In the genomic region with DNA sequence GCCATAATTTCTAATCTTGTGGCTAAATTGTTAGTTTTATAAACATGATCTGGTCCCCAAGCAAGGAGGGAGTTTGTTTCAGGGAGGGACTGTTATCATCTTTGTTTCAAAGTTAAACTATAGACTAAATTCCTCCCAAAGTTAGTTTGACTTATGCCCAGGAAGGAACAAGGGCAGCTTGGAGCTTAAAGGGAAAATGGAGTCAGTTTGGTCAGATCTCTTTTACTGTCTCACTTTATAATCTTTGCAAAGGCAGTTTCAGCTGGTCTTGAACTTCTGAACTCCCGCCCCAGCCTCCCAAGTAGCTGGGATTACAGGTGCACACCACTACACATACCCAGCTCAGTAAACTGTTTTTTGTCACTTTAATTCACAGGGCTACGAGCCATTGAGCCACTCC, we compare ENCODE assay signal across 15 cellular contexts.
DNase-seq lines count a peak whose midpoint lies in the region; ATAC-seq and TF ChIP-seq lines count a peak whose summit lies in the region.
"Had no signal": no experiment of that assay in that cellular context is flagged by ENCODE, and none has a peak within 500 bp of the region (broad histone marks: within the 10 kb centered on the region; RNA-seq: fewer than 3 reads in every experiment).

No MANE protein-coding gene starts in this region.

- TF ChIP-seq POLR2A in esophagus squamous epithelium (IDR thresholded peaks at IDR 0.05) = no peak

- H3K27me3 Mint-ChIP-seq in MCF 10A (ENCODE audit: insufficient read depth, unreplicated experiment) = peaks cover 42% of the 10 kb centered on the region
- H3K27me3 Mint-ChIP-seq in T-helper 2 cell treated with Interferon-gamma antibody and Interleukin-4, amounts not matched to agents 5 μg/mL and 100 μg/mL, for 36 hours (ENCODE audit: low read depth) = no peaks in the 10 kb centered on the region
- peaks cover 0 to 8% (median 0%) of the 10 kb centered on the region in 3 donors for H3K27me3 Mint-ChIP-seq in CD14-positive monocyte (ENCODE audit: low read depth in 3 of 3)
- H3K27me3 Mint-ChIP-seq: CD4-positive, CD25-positive, alpha-beta regulatory T cell had no signal

- H3K9me3 Mint-ChIP-seq in MCF 10A (ENCODE audit: unreplicated experiment) (peaks cover 5% of the 10 kb centered on the region), CD14-positive monocyte (peaks cover 0 to 10% (median 2%) of the 10 kb centered on the region in 7 donors)
- H3K9me3 Mint-ChIP-seq in T-helper 2 cell treated with Interferon-gamma antibody and Interleukin-4, amounts not matched to agents 5 μg/mL and 100 μg/mL, for 36 hours = peaks cover 3% of the 10 kb centered on the region

- peaks cover 42% of the 10 kb centered on the region for H3K4me1 ChIP-seq in mammary epithelial cell (ENCODE audit: insufficient read depth, low read length)
- H3K4me1 ChIP-seq in Panc1 (ENCODE audit: control insufficient read depth, insufficient read depth, low read length) = peaks cover 14% of the 10 kb centered on the region
- peaks cover 0 to 41% (median 0%) of the 10 kb centered on the region in 3 donors for H3K4me1 ChIP-seq in esophagus squamous epithelium
- H3K4me1 ChIP-seq: BLaER1 treated with 17β-estradiol and CSF1 and Interleukin-3, amounts not matched to agents 10 nM and 100 nM had no signal

- POLR2A ChIA-PET in MCF 10A (lab: Yijun Ruan, JAX) (interaction anchor here (0.7 to 0.8 kb wide), 2 partner anchors 75 to 505 kb away, joined by 3 read pairs; no protein-coding TSS in a partner anchor), Panc1 (lab: Charles Lee) (no interaction called here)

- H3K4me2 ChIP-seq in mammary epithelial cell (ENCODE audit: insufficient read depth, low read depth, low read length) = no peak overlapping the region
- H3K4me2 ChIP-seq: BLaER1 treated with 17β-estradiol and CSF1 and Interleukin-3, amounts not matched to agents 10 nM and 100 nM had no signal

- in situ Hi-C loops in mammary epithelial cell (cut with MboI; ENCODE audit: low sequenced_read_pairs in 2 of 2) = no loop called here
- in situ Hi-C loops in Panc1 (cut with HindIII; ENCODE audit: low pct_unique_long_range_greater_than_20kb, low sequenced_read_pairs) = no loop called here

- peaks cover 6% of the 10 kb centered on the region for H3K36me3 Mint-ChIP-seq in MCF 10A (ENCODE audit: insufficient read depth, unreplicated experiment)
- H3K36me3 Mint-ChIP-seq in T-helper 2 cell treated with Interferon-gamma antibody and Interleukin-4, amounts not matched to agents 5 μg/mL and 100 μg/mL, for 36 hours (ENCODE audit: low read depth) = peaks cover 3% of the 10 kb centered on the region
- H3K36me3 Mint-ChIP-seq in CD14-positive monocyte = no peaks in the 10 kb centered on the region
- H3K36me3 Mint-ChIP-seq: CD4-positive, CD25-positive, alpha-beta regulatory T cell; CD8-positive, alpha-beta memory T cell had no signal

- DNase-seq in MCF 10A (ENCODE audit: unreplicated experiment) (no peak), mammary epithelial cell (no peak), Panc1 (ENCODE audit: low read depth, low spot score) (no peak), esophagus squamous epithelium (lab: John Stamatoyannopoulos, UW) (no peak), NCI-H1105 treated with DMSO at 0.1 percent for 48 hours (lab: John Stamatoyannopoulos, UW) (no peak), CD14-positive monocyte (ENCODE audit: low spot score) (no peak)
- DNase-seq in T-helper 2 cell treated with Interferon-gamma antibody and Interleukin-4, amounts not matched to agents 5 μg/mL and 100 μg/mL, for 36 hours (ENCODE audit: low spot score) = no peak
- DNase-seq: 8988T; CD4-positive, CD25-positive, alpha-beta regulatory T cell; CD8-positive, alpha-beta memory T cell; COR-L47; H9 had no signal

- no peaks in the 10 kb centered on the region for H3K27me3 ChIP-seq in mammary epithelial cell (ENCODE audit: insufficient read depth, low read length)
- no peaks in the 10 kb centered on the region for H3K27me3 ChIP-seq in Panc1 (ENCODE audit: control insufficient read depth, insufficient read depth, low read length)
- no peaks in the 10 kb centered on the region for H3K27me3 ChIP-seq in esophagus squamous epithelium
- H3K27me3 ChIP-seq: BLaER1 treated with 17β-estradiol and CSF1 and Interleukin-3, amounts not matched to agents 10 nM and 100 nM had no signal

- no TSS peak for BruUV-seq in MCF 10A (replicated peaks; lab: Mats Ljungman, UMichigan)
- no TSS peak for BruUV-seq in mammary epithelial cell (replicated peaks; lab: Mats Ljungman, UMichigan)
- no TSS peak for BruUV-seq in Panc1 (replicated peaks; lab: Mats Ljungman, UMichigan)

- H3K9me3 ChIP-seq in mammary epithelial cell (replicated peaks; ENCODE audit: insufficient read depth, low read length) (no peaks in the 10 kb centered on the region), Panc1 (ENCODE audit: control insufficient read depth, insufficient read depth, low read depth, low read length) (no peaks in the 10 kb centered on the region), esophagus squamous epithelium (no peaks in the 10 kb centered on the region)

- H3K4me3 Mint-ChIP-seq in MCF 10A (ENCODE audit: unreplicated experiment) (no peak overlapping the region), CD14-positive monocyte (no peak overlapping the region)
- no peak overlapping the region for H3K4me3 Mint-ChIP-seq in T-helper 2 cell treated with Interferon-gamma antibody and Interleukin-4, amounts not matched to agents 5 μg/mL and 100 μg/mL, for 36 hours
- H3K4me3 Mint-ChIP-seq: B cell; CD4-positive, CD25-positive, alpha-beta regulatory T cell; CD8-positive, alpha-beta memory T cell; H9 had no signal

- H3K4me3 ChIP-seq in mammary epithelial cell (replicated peaks in 1 of 3; ENCODE audit: insufficient read depth in 1 of 3, low read depth in 2 of 3, low read length in 3 of 3) = no peak overlapping the region
- no peak overlapping the region for H3K4me3 ChIP-seq in Panc1 (ENCODE audit: low read depth in 2 of 2, low read length in 2 of 2)
- no peak overlapping the region for H3K4me3 ChIP-seq in esophagus squamous epithelium
- H3K4me3 ChIP-seq: BLaER1 treated with 17β-estradiol and CSF1 and Interleukin-3, amounts not matched to agents 10 nM and 100 nM had no signal

- TF ChIP-seq CTCF in MCF 10A (IDR thresholded peaks at IDR 0.05; ENCODE audit: unreplicated experiment) = no peak
- no peak for TF ChIP-seq CTCF in mammary epithelial cell (conservative IDR thresholded peaks at IDR 0.05 in 1 of 2, IDR thresholded peaks at IDR 0.05 in 1 of 2; ENCODE audit: extremely low read depth in 1 of 2, insufficient read depth in 1 of 2, low read depth in 1 of 2, low read length in 2 of 2)
- TF ChIP-seq CTCF in Panc1 (IDR thresholded peaks at IDR 0.05) = no peak
- no peak for TF ChIP-seq CTCF in esophagus squamous epithelium (IDR thresholded peaks at IDR 0.05)
- no peak for TF ChIP-seq CTCF in CD14-positive monocyte (IDR thresholded peaks at IDR 0.05)

- H4K20me1 ChIP-seq in mammary epithelial cell (ENCODE audit: insufficient read depth, low read length) = no peaks in the 10 kb centered on the region
- H4K20me1 ChIP-seq: BLaER1 treated with 17β-estradiol and CSF1 and Interleukin-3, amounts not matched to agents 10 nM and 100 nM had no signal

- CTCF ChIA-PET in MCF 10A (lab: Yijun Ruan, JAX) (interaction anchor here (0.8 kb wide), 1 partner anchor 367 kb away, joined by 3 read pairs; no protein-coding TSS in a partner anchor), mammary epithelial cell (lab: Charles Lee; ENCODE audit: low non-redundant PET) (no interaction called here), Panc1 (lab: Charles Lee) (no interaction called here)

- H3K9ac ChIP-seq in mammary epithelial cell (ENCODE audit: insufficient read depth, low read length) = no peak overlapping the region
- H3K9ac ChIP-seq: BLaER1 treated with 17β-estradiol and CSF1 and Interleukin-3, amounts not matched to agents 10 nM and 100 nM had no signal

- H3K4me1 Mint-ChIP-seq in MCF 10A (ENCODE audit: insufficient read depth, unreplicated experiment) = peaks cover 14% of the 10 kb centered on the region
- peaks cover 12% of the 10 kb centered on the region for H3K4me1 Mint-ChIP-seq in T-helper 2 cell treated with Interferon-gamma antibody and Interleukin-4, amounts not matched to agents 5 μg/mL and 100 μg/mL, for 36 hours (ENCODE audit: low read depth)
- no peaks in the 10 kb centered on the region for H3K4me1 Mint-ChIP-seq in CD14-positive monocyte
- H3K4me1 Mint-ChIP-seq: B cell had no signal

- ATAC-seq in Panc1 = no peak
- ATAC-seq in GM19455 (IDR thresholded peaks at IDR 0.05; ENCODE audit: unreplicated experiment) = no peak

- H3K27ac Mint-ChIP-seq in MCF 10A (ENCODE audit: low read depth, unreplicated experiment) = peak overlapping the region; percentile 19
- no peak overlapping the region for H3K27ac Mint-ChIP-seq in T-helper 2 cell treated with Interferon-gamma antibody and Interleukin-4, amounts not matched to agents 5 μg/mL and 100 μg/mL, for 36 hours
- no peak overlapping the region for H3K27ac Mint-ChIP-seq in CD14-positive monocyte
- H3K27ac Mint-ChIP-seq: B cell; CD4-positive, CD25-positive, alpha-beta regulatory T cell; CD8-positive, alpha-beta memory T cell; H9 had no signal

- intact Hi-C loops in MCF 10A (cut with micrococcal nuclease) (no loop called here), mammary epithelial cell (cut with micrococcal nuclease) (no loop called here), Panc1 (cut with micrococcal nuclease; ENCODE audit: unreplicated experiment) (no loop called here), esophagus squamous epithelium (cut with DNase I) (no loop called here), CD14-positive monocyte (cut with micrococcal nuclease) (no loop called here)

- H2AFZ ChIP-seq in mammary epithelial cell (ENCODE audit: low read depth, low read length) = no peak overlapping the region

- H3K79me2 ChIP-seq in mammary epithelial cell (ENCODE audit: insufficient read depth, low read length) = no peaks in the 10 kb centered on the region

- WGBS in mammary epithelial cell (ENCODE audit: low coverage, missing lambda C conversion rate) = 76% methylated on average over 2 of the region's 2 CpGs
- 85% methylated on average over 2 of the region's 2 CpGs; no CpG with 5 or more reads in 1 of the 2 donors for WGBS in esophagus squamous epithelium, 2 donors

- dilution Hi-C loops in mammary epithelial cell (cut with HindIII; ENCODE audit: low sequenced_read_pairs) = no loop called here

- H3K27ac ChIP-seq in mammary epithelial cell (ENCODE audit: insufficient read depth, low read depth, low read length) (no peak overlapping the region), Panc1 (ENCODE audit: low read length) (peak overlapping the region; percentile 97; the same call in 1 of the 2 replicates), esophagus squamous epithelium (peak overlapping the region in 3 of 4 donors; percentile 31 to 50 (median 47))
- H3K27ac ChIP-seq: BLaER1 treated with 17β-estradiol and CSF1 and Interleukin-3, amounts not matched to agents 10 nM and 100 nM had no signal

- no peaks in the 10 kb centered on the region for H3K36me3 ChIP-seq in mammary epithelial cell (ENCODE audit: insufficient read depth, low read length)
- no peaks in the 10 kb centered on the region for H3K36me3 ChIP-seq in Panc1 (ENCODE audit: control insufficient read depth, insufficient read depth, low read length)
- H3K36me3 ChIP-seq in esophagus squamous epithelium = no peaks in the 10 kb centered on the region
- H3K36me3 ChIP-seq: BLaER1 treated with 17β-estradiol and CSF1 and Interleukin-3, amounts not matched to agents 10 nM and 100 nM had no signal
